ENCODE assay signal across 32 cellular contexts in genomic region chr1:117546467-117546866, GRCh38.
"Had no signal": no experiment of that assay in that cellular context is flagged by ENCODE, and none has a peak within 500 bp of the region (broad histone marks: within the 10 kb centered on the region; RNA-seq: fewer than 3 reads in every experiment).

No MANE protein-coding gene starts in this region.

- H3K9me3 ChIP-seq: ascending aorta had no signal

- ATAC-seq: activated CD4-positive, alpha-beta T cell treated with anti-CD3 and anti-CD28 coated beads for 36 hours; activated CD4-positive, CD25-positive, alpha-beta regulatory T cell treated with anti-CD3 and anti-CD28 coated beads, Interleukin-2, amount 50 U/mL, for 24 hours; activated CD8-positive, alpha-beta memory T cell treated with anti-CD3 and anti-CD28 coated beads, Interleukin-2, amount 10 ng/mL, durations not matched to agents 7 days and 5 days; activated CD8-positive, alpha-beta T cell treated with anti-CD3 and anti-CD28 coated beads, Interleukin-2, amount 10 ng/mL, durations not matched to agents 7 days and 5 days; activated naive CD8-positive, alpha-beta T cell treated with anti-CD3 and anti-CD28 coated beads, Interleukin-2, amount 50 U/mL, for 24 hours; WTC11 had no signal

- FAIRE-seq: bronchial epithelial cell, TTC549 had no signal

- H3K36me3 ChIP-seq: ascending aorta, cardiac muscle cell, WERI-Rb-1 had no signal

- H3K27ac ChIP-seq: ascending aorta, cardiac muscle cell, WERI-Rb-1 had no signal

- DNase-seq: activated CD4-positive, alpha-beta memory T cell treated with anti-CD3 and anti-CD28 coated beads, Interleukin-2, amount 10 ng/mL, durations not matched to agents 7 days and 5 days; activated CD4-positive, alpha-beta T cell treated with anti-CD3 and anti-CD28 coated beads for 1 hour; activated CD4-positive, alpha-beta T cell treated with anti-CD3 and anti-CD28 coated beads for 36 hours; activated CD4-positive, alpha-beta T cell treated with anti-CD3 and anti-CD28 coated beads for 48 hours; activated CD4-positive, alpha-beta T cell treated with anti-CD3 and anti-CD28 coated beads, Interleukin-2, amount 10 ng/mL, durations not matched to agents 7 days and 5 days; activated CD4-positive, alpha-beta T cell treated with anti-CD3 and anti-CD28 coated beads, Interleukin-2, amount 50 U/mL, for 48 hours; activated CD4-positive, CD25-positive, alpha-beta regulatory T cell; activated CD8-positive, alpha-beta memory T cell treated with anti-CD3 and anti-CD28 coated beads for 24 hours; activated CD8-positive, alpha-beta memory T cell treated with anti-CD3 and anti-CD28 coated beads, Interleukin-2, amount 10 ng/mL, durations not matched to agents 7 days and 5 days; activated CD8-positive, alpha-beta memory T cell treated with anti-CD3 and anti-CD28 coated beads, Interleukin-2, amount 50 U/mL, for 48 hours; activated CD8-positive, alpha-beta T cell treated with anti-CD3 and anti-CD28 coated beads, Interleukin-2, amount 10 ng/mL, durations not matched to agents 7 days and 5 days; activated effector memory CD4-positive, alpha-beta T cell treated with Interleukin-2 at 50 U/mL for 16 hours; activated gamma-delta T cell; activated naive CD4-positive, alpha-beta T cell treated with anti-CD3 and anti-CD28 coated beads, Interleukin-2, amount 10 ng/mL, durations not matched to agents 7 days and 5 days; activated naive CD4-positive, alpha-beta T cell treated with Interleukin-2 at 50 U/mL for 16 hours; activated naive CD8-positive, alpha-beta T cell treated with anti-CD3 and anti-CD28 coated beads, Interleukin-2, amount 10 ng/mL, durations not matched to agents 7 days and 5 days; activated naive CD8-positive, alpha-beta T cell treated with anti-CD3 and anti-CD28 coated beads, Interleukin-2, amount 50 U/mL, for 24 hours; activated T-cell treated with anti-CD3 and anti-CD28 coated beads, Interleukin-2, amount 50 U/mL, for 24 hours; activated T-cell treated with anti-CD3 and anti-CD28 coated beads, Interleukin-2, amount 50 U/mL, for 48 hours; amygdala; anterior cingulate cortex; caudate nucleus; T-helper 1 cell; T-helper 2 cell; T-helper 9 cell; WERI-Rb-1 had no signal

- H3K4me1 ChIP-seq: ascending aorta had no signal

- H3K4me3 ChIP-seq: ascending aorta, cardiac muscle cell had no signal

- H3K27me3 ChIP-seq: ascending aorta, cardiac muscle cell had no signal
